ENCODE assay signal across 8 cellular contexts in the genomic region with DNA sequence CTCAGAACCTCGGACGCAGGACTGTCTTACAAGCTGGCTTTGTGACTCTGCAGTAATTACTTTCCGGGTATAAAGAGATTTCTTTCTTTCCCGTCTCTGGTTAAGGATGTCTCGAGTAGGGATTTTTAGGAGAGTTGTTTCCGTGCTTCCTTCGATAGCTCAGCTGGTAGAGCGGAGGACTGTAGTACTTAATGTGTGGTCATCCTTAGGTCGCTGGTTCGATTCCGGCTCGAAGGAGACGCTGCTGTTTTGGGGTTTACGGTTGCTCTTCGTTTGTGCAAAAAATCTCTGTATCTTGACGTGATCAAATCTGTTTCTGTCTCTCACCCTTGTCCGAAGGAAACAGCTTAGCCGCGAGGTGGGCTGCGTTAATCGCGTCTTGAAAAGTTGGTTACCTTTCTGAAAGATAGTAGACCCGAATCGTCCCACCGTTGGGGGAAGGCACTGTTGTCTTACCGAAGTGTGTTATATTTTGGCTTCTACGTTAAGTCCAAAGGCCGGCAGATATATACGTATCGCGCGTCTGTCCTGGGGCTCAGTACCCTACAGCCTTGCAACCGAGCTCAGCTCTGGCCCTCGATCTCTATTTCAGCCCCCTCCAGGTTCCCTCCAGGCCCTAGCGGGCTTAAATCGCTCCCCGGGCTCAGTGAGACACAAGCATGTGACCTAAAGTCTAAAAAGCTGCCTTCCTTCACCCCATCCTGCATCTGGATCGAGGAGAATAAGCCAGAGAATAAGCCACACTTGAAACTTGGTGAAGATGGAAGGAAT. TPM values are rescaled to one million over a fixed set of nuclear protein-coding genes. Genes with fewer than 3 reads are reported as not detected.
DNase-seq lines count a peak whose midpoint lies in the region; ATAC-seq and TF ChIP-seq lines count a peak whose summit lies in the region.

No MANE protein-coding gene starts in this region.

- peaks cover 3% of the 10 kb centered on the region for H3K4me1 ChIP-seq in Panc1 (ENCODE audit: control insufficient read depth, insufficient read depth, low read length)

- H3K27me3 Mint-ChIP-seq in CD14-positive monocyte (ENCODE audit: low read depth in 3 of 3) (peaks cover 0 to 7% (median 0%) of the 10 kb centered on the region in 3 donors), nephron progenitor cell (ENCODE audit: low read depth, poor library complexity) (peaks cover 11% of the 10 kb centered on the region)
- H3K27me3 Mint-ChIP-seq in activated T-cell treated with anti-CD3 and anti-CD28 coated beads, Interleukin-2, amount 50 U/mL, for 72 hours (ENCODE audit: low read depth): no peaks in the 10 kb centered on the region

- no peaks in the 10 kb centered on the region for H3K36me3 ChIP-seq in Panc1 (ENCODE audit: control insufficient read depth, insufficient read depth, low read length)

- H3K4me1 Mint-ChIP-seq in CD14-positive monocyte: peaks cover 50% of the 10 kb centered on the region
- peaks cover 7% of the 10 kb centered on the region for H3K4me1 Mint-ChIP-seq in activated T-cell treated with anti-CD3 and anti-CD28 coated beads, Interleukin-2, amount 50 U/mL, for 72 hours (ENCODE audit: low read depth)
- peaks cover 25% of the 10 kb centered on the region for H3K4me1 Mint-ChIP-seq in nephron progenitor cell

- peak overlapping the region; percentile 81 to 97 for H3K4me3 ChIP-seq in Panc1 (ENCODE audit: low read depth in 2 of 2, low read length in 2 of 2)

- in situ Hi-C loops in Panc1 (cut with HindIII; ENCODE audit: low pct_unique_long_range_greater_than_20kb, low sequenced_read_pairs): no loop called here

- TF ChIP-seq CTCF in CD14-positive monocyte (IDR thresholded peaks at IDR 0.05) (no peak), Panc1 (IDR thresholded peaks at IDR 0.05) (no peak), nephron progenitor cell (IDR thresholded peaks at IDR 0.05) (no peak)

- H3K27ac ChIP-seq in Panc1 (ENCODE audit: low read length): peak overlapping the region; percentile 98

- ATAC-seq in GM19397 (IDR thresholded peaks at IDR 0.05; ENCODE audit: unreplicated experiment) (peak; percentile 26), HG03571 (IDR thresholded peaks at IDR 0.05; ENCODE audit: unreplicated experiment) (peak; percentile 21), Panc1 (peak; percentile 74)
- ATAC-seq in activated T-cell treated with anti-CD3 and anti-CD28 coated beads, Interleukin-2, amount 50 U/mL, for 72 hours (replicated peaks in 1 of 2): peak; percentile 59 to 60
- peak; percentile 64 for ATAC-seq in stimulated activated naive CD8-positive, alpha-beta T cell treated with anti-CD3 and anti-CD28 coated beads, Interleukin-15, Interleukin-2, amounts not matched to agents 100 U/mL and 50 U/mL, for 24 hours

- peak; percentile 74 for DNase-seq in CD14-positive monocyte (ENCODE audit: low spot score)
- peak; percentile 96 for DNase-seq in Panc1 (ENCODE audit: low read depth, low spot score)
- peak; percentile 82 to 86 for DNase-seq in activated T-cell treated with anti-CD3 and anti-CD28 coated beads, Interleukin-2, amount 50 U/mL, for 72 hours
- DNase-seq in fibroblast of the conjunctiva (ENCODE audit: low read depth): peak; percentile 95
- DNase-seq in nephron progenitor cell: peak; percentile 80
- peak; percentile 87 for DNase-seq in stimulated activated naive CD8-positive, alpha-beta T cell treated with anti-CD3 and anti-CD28 coated beads, Interleukin-15, Interleukin-2, amounts not matched to agents 100 U/mL and 50 U/mL, for 24 hours

- no peaks in the 10 kb centered on the region for H3K36me3 Mint-ChIP-seq in CD14-positive monocyte
- H3K36me3 Mint-ChIP-seq in activated T-cell treated with anti-CD3 and anti-CD28 coated beads, Interleukin-2, amount 50 U/mL, for 72 hours (ENCODE audit: insufficient read depth in 2 of 2): no peaks in the 10 kb centered on the region
- H3K36me3 Mint-ChIP-seq in nephron progenitor cell (ENCODE audit: low read depth): no peaks in the 10 kb centered on the region

- H3K9me3 Mint-ChIP-seq in CD14-positive monocyte (no peaks in the 10 kb centered on the region), nephron progenitor cell (no peaks in the 10 kb centered on the region)
- H3K9me3 Mint-ChIP-seq in activated T-cell treated with anti-CD3 and anti-CD28 coated beads, Interleukin-2, amount 50 U/mL, for 72 hours: no peaks in the 10 kb centered on the region

- no peaks in the 10 kb centered on the region for H3K27me3 ChIP-seq in Panc1 (ENCODE audit: control insufficient read depth, insufficient read depth, low read length)

- H3K4me3 Mint-ChIP-seq in CD14-positive monocyte: no peak overlapping the region
- H3K4me3 Mint-ChIP-seq in activated T-cell treated with anti-CD3 and anti-CD28 coated beads, Interleukin-2, amount 50 U/mL, for 72 hours: no peak overlapping the region
- no peak overlapping the region for H3K4me3 Mint-ChIP-seq in nephron progenitor cell

- no TSS peak for BruUV-seq in Panc1 (replicated peaks; lab: Mats Ljungman, UMichigan)

- POLR2A ChIA-PET in Panc1 (lab: Charles Lee): no interaction called here

- CTCF ChIA-PET in Panc1 (lab: Charles Lee): interaction anchor here (1.1 to 1.5 kb wide), 2 partner anchors 73 to 288 kb away, joined by 3 to 4 read pairs; no protein-coding TSS in a partner anchor

- H3K9me3 ChIP-seq in Panc1 (ENCODE audit: control insufficient read depth, insufficient read depth, low read depth, low read length): no peaks in the 10 kb centered on the region

- H3K27ac Mint-ChIP-seq in CD14-positive monocyte (no peak overlapping the region), nephron progenitor cell (no peak overlapping the region)
- no peak overlapping the region for H3K27ac Mint-ChIP-seq in activated T-cell treated with anti-CD3 and anti-CD28 coated beads, Interleukin-2, amount 50 U/mL, for 72 hours

- intact Hi-C loops in CD14-positive monocyte (cut with micrococcal nuclease) (loop anchor here (2.0 to 10.0 kb wide), 7 partner anchors 51 to 421 kb away; a partner anchor contains a TSS), Panc1 (cut with micrococcal nuclease; ENCODE audit: unreplicated experiment) (loop anchor here (5.0 kb wide), 1 partner anchor 71 kb away; no protein-coding TSS in a partner anchor)

RNA-seq across cellular contexts. Expression of a gene that starts 1.1 kb away (rescaled TPM):
- 10 to 100 TPM; 49.1 to 85.8 TPM for polyA plus RNA-seq in CD14-positive monocyte
- total RNA-seq in Panc1 (2021; ENCODE audit: unreplicated experiment): 3.3 TPM
- polyA plus RNA-seq in Panc1 (2012; ENCODE audit: insufficient read length): 3.3 TPM
- total RNA-seq in activated T-cell treated with anti-CD3 and anti-CD28 coated beads, Interleukin-2, amount 50 U/mL, for 72 hours: under 1 TPM; 0.63 to 0.79 TPM

RNA-seq across cellular contexts. Expression of a gene that starts 5.3 kb away (rescaled TPM):
- 10 to 100 TPM; 31.4 to 55.7 TPM for polyA plus RNA-seq in CD14-positive monocyte
- total RNA-seq in Panc1 (2021; ENCODE audit: unreplicated experiment): 1.9 TPM
- polyA plus RNA-seq in Panc1 (2012; ENCODE audit: insufficient read length): 3.8 TPM
- total RNA-seq in activated T-cell treated with anti-CD3 and anti-CD28 coated beads, Interleukin-2, amount 50 U/mL, for 72 hours: 1 to 10 TPM in 1 of 2 donors, under 1 TPM in 1; 0.67 to 2.5 TPM

RNA-seq across cellular contexts. Expression of a gene that starts 41.8 kb away (rescaled TPM):
- not detected for polyA plus RNA-seq in CD14-positive monocyte
- not detected for total RNA-seq in Panc1 (2021; ENCODE audit: unreplicated experiment)
- polyA plus RNA-seq in Panc1 (2012; ENCODE audit: insufficient read length): not detected
- not detected for total RNA-seq in activated T-cell treated with anti-CD3 and anti-CD28 coated beads, Interleukin-2, amount 50 U/mL, for 72 hours

Comparison
In these comparisons a context has a peak if more than half of its experiments do, and no peak if none do; other contexts are left out.
1. Peak in every context shown above with its lines: DNase-seq, ATAC-seq, H3K4me3 ChIP-seq and H3K27ac ChIP-seq.
2. ATAC-seq: peak in every context shown above with its lines; median percentile 74 in Panc1; 64 in stimulated activated naive CD8-positive, alpha-beta T cell treated with anti-CD3 and anti-CD28 coated beads, Interleukin-15, Interleukin-2, amounts not matched to agents 100 U/mL and 50 U/mL, for 24 hours; 60 in activated T-cell treated with anti-CD3 and anti-CD28 coated beads, Interleukin-2, amount 50 U/mL, for 72 hours; 26 in GM19397; 21 in HG03571.